Comparison of ENCODE assay signal across 9 cellular contexts in the genomic region with DNA sequence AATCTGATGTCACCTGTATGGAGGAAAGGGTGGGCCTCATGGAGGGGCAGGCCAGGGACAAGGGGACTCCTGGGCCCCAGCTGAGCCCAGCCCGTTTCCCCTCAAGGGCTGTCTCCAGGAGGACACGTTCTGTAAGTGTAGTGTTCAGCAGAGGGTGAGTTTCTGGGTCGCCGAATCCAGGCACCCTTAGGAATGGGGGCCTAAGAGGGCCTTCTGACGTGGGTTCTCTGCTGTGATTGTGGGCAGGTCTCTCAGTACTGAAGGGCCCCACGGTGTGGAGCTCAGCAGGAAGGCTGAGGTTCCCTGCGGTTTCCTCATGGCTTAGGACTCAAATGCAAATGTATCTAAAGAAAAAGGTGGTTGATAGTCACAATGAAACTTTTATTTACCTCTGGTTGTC. TPM values are rescaled to one million over a fixed set of nuclear protein-coding genes. Genes with fewer than 3 reads are reported as not detected.
DNase-seq lines count a peak whose midpoint lies in the region; ATAC-seq lines count a peak whose summit lies in the region.
"Had no signal": no experiment of that assay in that cellular context is flagged by ENCODE, and none has a peak within 500 bp of the region (broad histone marks: within the 10 kb centered on the region; RNA-seq: fewer than 3 reads in every experiment).

No MANE protein-coding gene starts in this region.

- no peaks in the 10 kb centered on the region for H3K27me3 Mint-ChIP-seq in activated CD8-positive, alpha-beta memory T cell treated with anti-CD3 and anti-CD28 coated beads, Interleukin-2, amount 10 ng/mL, durations not matched to agents 7 days and 5 days
- no peaks in the 10 kb centered on the region for H3K27me3 Mint-ChIP-seq in T-cell
- H3K27me3 Mint-ChIP-seq in central memory CD8-positive, alpha-beta T cell = no peaks in the 10 kb centered on the region
- no peaks in the 10 kb centered on the region for H3K27me3 Mint-ChIP-seq in stimulated activated naive B cell treated with anti-CD40 and anti-IgM and Interleukin-4, amounts not matched to agents 10 μg/mL and 1 μg/mL and 100 μg/mL, for 72 hours

- peak; percentile 91 for ATAC-seq in activated CD8-positive, alpha-beta memory T cell treated with anti-CD3 and anti-CD28 coated beads, Interleukin-2, amount 10 ng/mL, durations not matched to agents 7 days and 5 days
- peak; percentile 73 to 93 (median 88) for ATAC-seq in T-cell (replicated peaks in 1 of 4)
- ATAC-seq in central memory CD8-positive, alpha-beta T cell (replicated peaks; ENCODE audit: extremely low read depth, poor library complexity, severe bottlenecking) = peak; percentile 94
- peak; percentile 72 to 78 for ATAC-seq in stimulated activated naive B cell treated with anti-CD40 and anti-IgM and Interleukin-4, amounts not matched to agents 10 μg/mL and 1 μg/mL and 100 μg/mL, for 72 hours (replicated peaks)

- peak; percentile 83 for DNase-seq in activated CD8-positive, alpha-beta memory T cell treated with anti-CD3 and anti-CD28 coated beads, Interleukin-2, amount 10 ng/mL, durations not matched to agents 7 days and 5 days
- DNase-seq in activated CD8-positive, alpha-beta memory T cell treated with anti-CD3 and anti-CD28 coated beads, Interleukin-2, amount 50 U/mL, for 4 hours = no peak
- DNase-seq in T-cell (peak in 27 of 34 experiments; percentile 20 to 61 (median 42)), SHP77 (lab: John Stamatoyannopoulos, UW) (no peak), COLO668 (lab: John Stamatoyannopoulos, UW; ENCODE audit: unreplicated experiment) (no peak), SW 1271 (lab: John Stamatoyannopoulos, UW) (no peak)
- no peak for DNase-seq in central memory CD8-positive, alpha-beta T cell (ENCODE audit: low spot score in 2 of 2)
- DNase-seq in stimulated activated naive B cell treated with anti-CD40 and anti-IgM and Interleukin-4, amounts not matched to agents 10 μg/mL and 1 μg/mL and 100 μg/mL, for 72 hours = no peak
- DNase-seq: RPMI8226 had no signal

- H3K9me3 Mint-ChIP-seq in activated CD8-positive, alpha-beta memory T cell treated with anti-CD3 and anti-CD28 coated beads, Interleukin-2, amount 10 ng/mL, durations not matched to agents 7 days and 5 days (ENCODE audit: low read depth) = no peaks in the 10 kb centered on the region
- no peaks in the 10 kb centered on the region for H3K9me3 Mint-ChIP-seq in T-cell
- no peaks in the 10 kb centered on the region for H3K9me3 Mint-ChIP-seq in central memory CD8-positive, alpha-beta T cell
- no peaks in the 10 kb centered on the region for H3K9me3 Mint-ChIP-seq in stimulated activated naive B cell treated with anti-CD40 and anti-IgM and Interleukin-4, amounts not matched to agents 10 μg/mL and 1 μg/mL and 100 μg/mL, for 72 hours

- H3K4me3 Mint-ChIP-seq in activated CD8-positive, alpha-beta memory T cell treated with anti-CD3 and anti-CD28 coated beads, Interleukin-2, amount 10 ng/mL, durations not matched to agents 7 days and 5 days = peak overlapping the region; percentile 32
- H3K4me3 Mint-ChIP-seq in T-cell = peak overlapping the region; percentile 32 to 78 (median 32)
- peak overlapping the region; percentile 53 for H3K4me3 Mint-ChIP-seq in central memory CD8-positive, alpha-beta T cell
- no peak overlapping the region for H3K4me3 Mint-ChIP-seq in stimulated activated naive B cell treated with anti-CD40 and anti-IgM and Interleukin-4, amounts not matched to agents 10 μg/mL and 1 μg/mL and 100 μg/mL, for 72 hours

- POLR2A ChIA-PET in T-cell (lab: Charles Lee) = interaction anchor here in 1 of 2 donors (0.6 kb wide), 1 partner anchor 17 kb away, joined by 6 read pairs; no protein-coding TSS in a partner anchor

- H3K4me1 Mint-ChIP-seq in activated CD8-positive, alpha-beta memory T cell treated with anti-CD3 and anti-CD28 coated beads, Interleukin-2, amount 10 ng/mL, durations not matched to agents 7 days and 5 days = peaks cover 35% of the 10 kb centered on the region
- H3K4me1 Mint-ChIP-seq in T-cell = peaks cover 29 to 37% (median 34%) of the 10 kb centered on the region in 3 donors
- H3K4me1 Mint-ChIP-seq in central memory CD8-positive, alpha-beta T cell = peaks cover 31% of the 10 kb centered on the region
- H3K4me1 Mint-ChIP-seq in stimulated activated naive B cell treated with anti-CD40 and anti-IgM and Interleukin-4, amounts not matched to agents 10 μg/mL and 1 μg/mL and 100 μg/mL, for 72 hours = peaks cover 35 to 46% of the 10 kb centered on the region in 2 donors

- peak overlapping the region; percentile 66 for H3K27ac Mint-ChIP-seq in activated CD8-positive, alpha-beta memory T cell treated with anti-CD3 and anti-CD28 coated beads, Interleukin-2, amount 10 ng/mL, durations not matched to agents 7 days and 5 days
- peak overlapping the region; percentile 82 to 93 for H3K27ac Mint-ChIP-seq in T-cell
- peak overlapping the region; percentile 90 for H3K27ac Mint-ChIP-seq in central memory CD8-positive, alpha-beta T cell (ENCODE audit: low read depth)
- peak overlapping the region; percentile 63 for H3K27ac Mint-ChIP-seq in stimulated activated naive B cell treated with anti-CD40 and anti-IgM and Interleukin-4, amounts not matched to agents 10 μg/mL and 1 μg/mL and 100 μg/mL, for 72 hours

- CTCF ChIA-PET in activated CD8-positive, alpha-beta memory T cell treated with anti-CD3 and anti-CD28 coated beads, Interleukin-2, amount 10 ng/mL, durations not matched to agents 7 days and 5 days (lab: Charles Lee) = interaction anchor here (0.7 to 1.6 kb wide), 6 partner anchors 8 to 206 kb away, joined by 3 to 8 read pairs (median 4); no protein-coding TSS in a partner anchor
- CTCF ChIA-PET in T-cell (lab: Charles Lee) = no interaction called here

- peaks cover 11% of the 10 kb centered on the region for H3K36me3 Mint-ChIP-seq in activated CD8-positive, alpha-beta memory T cell treated with anti-CD3 and anti-CD28 coated beads, Interleukin-2, amount 10 ng/mL, durations not matched to agents 7 days and 5 days
- H3K36me3 Mint-ChIP-seq in T-cell = peaks cover 12% of the 10 kb centered on the region
- H3K36me3 Mint-ChIP-seq in central memory CD8-positive, alpha-beta T cell (ENCODE audit: insufficient read depth) = peaks cover 12% of the 10 kb centered on the region
- peaks cover 44 to 48% of the 10 kb centered on the region in 2 donors for H3K36me3 Mint-ChIP-seq in stimulated activated naive B cell treated with anti-CD40 and anti-IgM and Interleukin-4, amounts not matched to agents 10 μg/mL and 1 μg/mL and 100 μg/mL, for 72 hours

RNA-seq across cellular contexts. Expression of a gene that starts 6.5 kb away (rescaled TPM):
- total RNA-seq in activated CD8-positive, alpha-beta memory T cell treated with anti-CD3 and anti-CD28 coated beads, Interleukin-2, amount 10 ng/mL, durations not matched to agents 7 days and 5 days = 10 to 100 TPM; 26.6 to 31.2 TPM
- 10 to 100 TPM; 22.4 to 33.5 (median 28.7) TPM for total RNA-seq in T-cell

RNA-seq across cellular contexts. Expression of a gene that starts 14.7 kb away (rescaled TPM):
- total RNA-seq in activated CD8-positive, alpha-beta memory T cell treated with anti-CD3 and anti-CD28 coated beads, Interleukin-2, amount 10 ng/mL, durations not matched to agents 7 days and 5 days = 10 to 100 TPM; 33.0 to 79.4 TPM
- 100 to 1,000 TPM; 103 to 128 (median 120) TPM for total RNA-seq in T-cell

RNA-seq across cellular contexts. Expression of a gene that starts 41.7 kb away (rescaled TPM):
- total RNA-seq in activated CD8-positive, alpha-beta memory T cell treated with anti-CD3 and anti-CD28 coated beads, Interleukin-2, amount 10 ng/mL, durations not matched to agents 7 days and 5 days = 100 to 1,000 TPM in 1 of 2 experiments, 10 to 100 TPM in 1; 96.2 to 198 TPM
- total RNA-seq in T-cell = 100 to 1,000 TPM; 395 to 488 (median 460) TPM

RNA-seq across cellular contexts. Expression of a gene that starts 50.5 kb away (rescaled TPM):
- total RNA-seq in activated CD8-positive, alpha-beta memory T cell treated with anti-CD3 and anti-CD28 coated beads, Interleukin-2, amount 10 ng/mL, durations not matched to agents 7 days and 5 days = 100 to 1,000 TPM in 1 of 2 experiments, 10 to 100 TPM in 1; 98.4 to 113 TPM
- total RNA-seq in T-cell = 100 to 1,000 TPM; 126 to 141 (median 131) TPM

Comparison
In these comparisons a context has a peak if more than half of its experiments do, and no peak if none do; other contexts are left out.
1. DNase-seq: peak in activated CD8-positive, alpha-beta memory T cell treated with anti-CD3 and anti-CD28 coated beads, Interleukin-2, amount 10 ng/mL, durations not matched to agents 7 days and 5 days (single experiment) and T-cell (27 of 34); none in activated CD8-positive, alpha-beta memory T cell treated with anti-CD3 and anti-CD28 coated beads, Interleukin-2, amount 50 U/mL, for 4 hours (single experiment), central memory CD8-positive, alpha-beta T cell (0 of 2), stimulated activated naive B cell treated with anti-CD40 and anti-IgM and Interleukin-4, amounts not matched to agents 10 μg/mL and 1 μg/mL and 100 μg/mL, for 72 hours (single experiment), SHP77 (0 of 2), COLO668 (single experiment) and SW 1271 (0 of 2).
2. H3K4me3 Mint-ChIP-seq: peak in activated CD8-positive, alpha-beta memory T cell treated with anti-CD3 and anti-CD28 coated beads, Interleukin-2, amount 10 ng/mL, durations not matched to agents 7 days and 5 days (single experiment), T-cell (3 of 3) and central memory CD8-positive, alpha-beta T cell (single experiment); none in stimulated activated naive B cell treated with anti-CD40 and anti-IgM and Interleukin-4, amounts not matched to agents 10 μg/mL and 1 μg/mL and 100 μg/mL, for 72 hours (0 of 2).
3. Peak in every context shown above with its lines, with median percentiles within 50 percentile points of each other: ATAC-seq and H3K27ac Mint-ChIP-seq.